ENCODE assay signal across 31 cellular contexts in genomic region chr9:130894546-130894945, GRCh38. TPM values are rescaled to one million over a fixed set of nuclear protein-coding genes. Genes with fewer than 3 reads are reported as not detected.
DNase-seq lines count a peak whose midpoint lies in the region; ATAC-seq and TF ChIP-seq lines count a peak whose summit lies in the region.
"Had no signal": no experiment of that assay in that cellular context is flagged by ENCODE, and none has a peak within 500 bp of the region (broad histone marks: within the 10 kb centered on the region; RNA-seq: fewer than 3 reads in every experiment).

No MANE protein-coding gene starts in this region.

- H3K4me2 ChIP-seq in neural cell (ENCODE audit: low read length) = no peak overlapping the region
- H3K4me2 ChIP-seq: A549 had no signal

- TF ChIP-seq POLR2A in erythroblast (IDR thresholded peaks at IDR 0.05; ENCODE audit: low read length) = no peak
- TF ChIP-seq POLR2A in vagina (IDR thresholded peaks at IDR 0.05) = no peak
- no peak for TF ChIP-seq POLR2A in GM18505 (IDR thresholded peaks at IDR 0.05; ENCODE audit: borderline replicate concordance, extremely low read depth, insufficient read depth, insufficient read length)

- no peak for TF ChIP-seq RAD21 in neural cell (conservative IDR thresholded peaks at IDR 0.05)

- H3F3A ChIP-seq in neural cell (ENCODE audit: insufficient read depth, low read length, poor library complexity, severe bottlenecking) = peaks cover 8% of the 10 kb centered on the region

- peaks cover 7% of the 10 kb centered on the region for H3K27me3 ChIP-seq in left ventricle myocardium inferior (ENCODE audit: low read depth)
- H3K27me3 ChIP-seq in neural cell (ENCODE audit: insufficient read depth, low read depth, low read length) = no peaks in the 10 kb centered on the region
- no peaks in the 10 kb centered on the region for H3K27me3 ChIP-seq in vagina
- H3K27me3 ChIP-seq: neutrophil had no signal

- H4K20me1 ChIP-seq in neural cell (ENCODE audit: insufficient read depth) = no peaks in the 10 kb centered on the region

- H2AFZ ChIP-seq in neural cell (ENCODE audit: low read depth, low read length) = no peak overlapping the region

- peaks cover 18% of the 10 kb centered on the region for H3K36me3 ChIP-seq in left ventricle myocardium inferior
- H3K36me3 ChIP-seq in neural cell (ENCODE audit: insufficient read depth, low read length) = no peaks in the 10 kb centered on the region
- H3K36me3 ChIP-seq in vagina = peaks cover 0 to 15% of the 10 kb centered on the region in 2 donors

- H3K79me2 ChIP-seq in neural cell (replicated peaks; ENCODE audit: insufficient read depth, low read length) = no peaks in the 10 kb centered on the region

- H3K4me3 ChIP-seq in left ventricle myocardium inferior (no peak overlapping the region), neural cell (ENCODE audit: low read length) (no peak overlapping the region), vagina (no peak overlapping the region)
- H3K4me3 ChIP-seq: A549, lower lobe of right lung, psoas muscle, tibial artery had no signal

- H3K9me3 ChIP-seq in left ventricle myocardium inferior (replicated peaks) = no peaks in the 10 kb centered on the region
- no peaks in the 10 kb centered on the region for H3K9me3 ChIP-seq in neural cell (ENCODE audit: low read length)
- no peaks in the 10 kb centered on the region for H3K9me3 ChIP-seq in vagina
- H3K9me3 ChIP-seq: A549, BE2C, lower lobe of right lung, neutrophil, psoas muscle, tibial artery had no signal

- no peaks in the 10 kb centered on the region for H3K9me2 ChIP-seq in neural cell (ENCODE audit: insufficient read depth, low read length)

- no peak for ATAC-seq in Right ventricle myocardium inferior
- ATAC-seq in HG03280 (IDR thresholded peaks at IDR 0.05; ENCODE audit: unreplicated experiment) = no peak
- no peak for ATAC-seq in GM18505 (IDR thresholded peaks at IDR 0.05; ENCODE audit: unreplicated experiment)
- ATAC-seq: activated CD8-positive, alpha-beta T cell treated with anti-CD3 and anti-CD28 coated beads for 36 hours; activated naive CD4-positive, alpha-beta T cell treated with anti-CD3 and anti-CD28 coated beads, Interleukin-2, amount 50 U/mL, for 72 hours; stimulated activated naive CD8-positive, alpha-beta T cell treated with anti-CD3 and anti-CD28 coated beads, Interleukin-15, amount 100 ng/mL, for 72 hours had no signal

- peaks cover 42% of the 10 kb centered on the region for H3K4me1 ChIP-seq in left ventricle myocardium inferior
- peaks cover 46% of the 10 kb centered on the region for H3K4me1 ChIP-seq in vagina
- H3K4me1 ChIP-seq: A549, lower lobe of right lung, psoas muscle had no signal

- H3K27ac ChIP-seq in left ventricle myocardium inferior (replicated peaks) = no peak overlapping the region
- H3K27ac ChIP-seq in neural cell (ENCODE audit: low read length) = peak overlapping the region; percentile 97
- H3K27ac ChIP-seq in vagina = peak overlapping the region; percentile 36
- H3K27ac ChIP-seq: lower lobe of right lung, psoas muscle, tibial artery had no signal

- H3K9ac ChIP-seq in neural cell (ENCODE audit: low read length) = no peak overlapping the region

- DNase-seq in Right ventricle myocardium inferior (ENCODE audit: missing footprints) = peak; percentile 5
- no peak for DNase-seq in left ventricle myocardium inferior
- DNase-seq in erythroblast (lab: John Stamatoyannopoulos, UW) = peak; percentile 12 to 28
- DNase-seq in vagina (ENCODE audit: extremely low spot score in 2 of 2) = no peak
- no peak for DNase-seq in DMS114 treated with DMSO at 0.1 percent for 48 hours (lab: John Stamatoyannopoulos, UW; ENCODE audit: unreplicated experiment)
- DNase-seq: activated CD8-positive, alpha-beta T cell treated with anti-CD3 and anti-CD28 coated beads for 36 hours; aorta; caudate nucleus; COR-L47; DMS79 treated with DMSO at 0.1 percent for 48 hours; GF-D8; glutamatergic neuron; kidney; lower lobe of right lung; MM.1S; NCI-H2081; NCI-H345; NCI-H748 treated with DMSO at 0.1 percent for 48 hours; psoas muscle; stimulated activated naive CD8-positive, alpha-beta T cell treated with anti-CD3 and anti-CD28 coated beads, Interleukin-15, amount 100 ng/mL, for 72 hours; tibial artery had no signal

- TF ChIP-seq CTCF in left ventricle myocardium inferior (IDR thresholded peaks at IDR 0.05; ENCODE audit: borderline replicate concordance) (no peak), neural cell (IDR thresholded peaks at IDR 0.05; ENCODE audit: poor library complexity, severe bottlenecking) (no peak), vagina (IDR thresholded peaks at IDR 0.05) (no peak)

- intact Hi-C loops in Right ventricle myocardium inferior (cut with DNase I) = no loop called here
- intact Hi-C loops in left ventricle myocardium inferior (cut with micrococcal nuclease) = no loop called here
- intact Hi-C loops in vagina (cut with DNase I) = no loop called here

- TF ChIP-seq EP300 in neural cell (conservative IDR thresholded peaks at IDR 0.05; ENCODE audit: poor library complexity, severe bottlenecking) = no peak

TF ChIP-seq in neural cell, 6 proteins besides CTCF, POLR2A, EP300 and RAD21:
- TF ChIP-seq EZH2 (IDR thresholded peaks at IDR 0.05; ENCODE audit: borderline replicate concordance, insufficient read depth, low read length, poor library complexity, severe bottlenecking) (no peak), SMC3 (conservative IDR thresholded peaks at IDR 0.05; ENCODE audit: poor library complexity) (no peak), TAF1 (IDR thresholded peaks at IDR 0.05; ENCODE audit: low read depth) (no peak), POLR2AphosphoS5 (IDR thresholded peaks at IDR 0.05) (no peak), MXI1 (conservative IDR thresholded peaks at IDR 0.05; ENCODE audit: poor library complexity, severe bottlenecking) (no peak), REST (IDR thresholded peaks at IDR 0.05; ENCODE audit: borderline replicate concordance) (no peak)

RNA-seq across cellular contexts. Expression of gene QRFP, which starts 2.1 kb away (rescaled TPM):
- total RNA-seq in Right ventricle myocardium inferior (not detected), left ventricle myocardium inferior (not detected), vagina (not detected)
- polyA plus RNA-seq in neural cell = not detected in 2 replicates
- polyA minus RNA-seq in neural cell = not detected in 2 replicates
- total RNA-seq: activated CD8-positive, alpha-beta T cell treated with anti-CD3 and anti-CD28 coated beads for 36 hours; activated naive CD4-positive, alpha-beta T cell treated with anti-CD3 and anti-CD28 coated beads, Interleukin-2, amount 50 U/mL, for 72 hours; activated T-helper 2 cell treated with anti-CD3 and anti-CD28 coated beads, Interferon-gamma antibody, Interleukin-2, Interleukin-4, amounts not matched to agents 10 μg/mL and 5 μg/mL and 100 μg/mL, durations not matched to agents 14 hours and 24 hours and 36 hours; aorta; kidney; lower lobe of right lung; mucosa of gallbladder; psoas muscle; SK-MEL-5 had no signal
- polyA plus RNA-seq: A549, aorta had no signal

RNA-seq across cellular contexts. Expression of gene FIBCD1, which starts 44.5 kb away (rescaled TPM):
- 0.57 TPM for total RNA-seq in Right ventricle myocardium inferior
- 0.58 TPM for total RNA-seq in left ventricle myocardium inferior
- 1.6 and 2.7 TPM in 2 replicates for polyA plus RNA-seq in neural cell
- 2.1 and 3.2 TPM in 2 replicates for polyA minus RNA-seq in neural cell
- total RNA-seq in vagina = not detected
- total RNA-seq: activated CD8-positive, alpha-beta T cell treated with anti-CD3 and anti-CD28 coated beads for 36 hours; activated naive CD4-positive, alpha-beta T cell treated with anti-CD3 and anti-CD28 coated beads, Interleukin-2, amount 50 U/mL, for 72 hours; activated T-helper 2 cell treated with anti-CD3 and anti-CD28 coated beads, Interferon-gamma antibody, Interleukin-2, Interleukin-4, amounts not matched to agents 10 μg/mL and 5 μg/mL and 100 μg/mL, durations not matched to agents 14 hours and 24 hours and 36 hours; aorta; psoas muscle had no signal

RNA-seq across cellular contexts. Expression of gene ABL1, which starts 59.5 kb away (rescaled TPM):
- total RNA-seq in Right ventricle myocardium inferior (33.0 TPM), left ventricle myocardium inferior (30.7 TPM), vagina (68.5 TPM)
- polyA plus RNA-seq in neural cell = 18.5 and 24.0 TPM in 2 replicates
- polyA minus RNA-seq in neural cell = 69.6 and 70.4 TPM in 2 replicates

Comparison
In these comparisons a context has a peak if more than half of its experiments do, and no peak if none do; other contexts are left out.
1. DNase-seq: peak in Right ventricle myocardium inferior (single experiment) and erythroblast (2 of 2); none in left ventricle myocardium inferior (single experiment), vagina (0 of 2) and DMS114 treated with DMSO at 0.1 percent for 48 hours (single experiment).